In the genomic region with DNA sequence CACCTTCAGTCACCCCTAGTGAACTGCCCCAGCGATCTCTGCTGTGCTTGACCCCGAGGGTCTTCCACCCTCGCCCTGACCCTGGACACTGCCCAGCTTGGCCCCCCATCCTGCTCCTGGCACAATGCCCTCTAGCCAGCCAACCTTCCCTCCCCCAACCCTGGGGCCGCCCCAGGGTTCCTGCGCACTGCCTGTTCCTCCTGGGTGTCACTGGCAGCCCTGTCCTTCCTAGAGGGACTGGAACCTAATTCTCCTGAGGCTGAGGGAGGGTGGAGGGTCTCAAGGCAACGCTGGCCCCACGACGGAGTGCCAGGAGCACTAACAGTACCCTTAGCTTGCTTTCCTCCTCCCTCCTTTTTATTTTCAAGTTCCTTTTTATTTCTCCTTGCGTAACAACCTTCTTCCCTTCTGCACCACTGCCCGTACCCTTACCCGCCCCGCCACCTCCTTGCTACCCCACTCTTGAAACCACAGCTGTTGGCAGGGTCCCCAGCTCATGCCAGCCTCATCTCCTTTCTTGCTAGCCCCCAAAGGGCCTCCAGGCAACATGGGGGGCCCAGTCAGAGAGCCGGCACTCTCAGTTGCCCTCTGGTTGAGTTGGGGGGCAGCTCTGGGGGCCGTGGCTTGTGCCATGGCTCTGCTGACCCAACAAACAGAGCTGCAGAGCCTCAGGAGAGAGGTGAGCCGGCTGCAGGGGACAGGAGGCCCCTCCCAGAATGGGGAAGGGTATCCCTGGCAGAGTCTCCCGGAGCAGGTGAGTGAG, we compare ENCODE assay signal across 8 cellular contexts. TPM values are rescaled to one million over a fixed set of nuclear protein-coding genes. Genes with fewer than 3 reads are reported as not detected.
DNase-seq lines count a peak whose midpoint lies in the region; ATAC-seq, FAIRE-seq and TF ChIP-seq lines count a peak whose summit lies in the region.

Gene TNFSF13, plus strand, starts transcription at position 207 of the 763 bp plus-strand sequence. Its CDS starts 290 bp downstream, at position 497.

- no peaks in the 10 kb centered on the region for H3K9me3 ChIP-seq in ascending aorta
- H3K9me3 ChIP-seq in HepG2 (ENCODE audit: low read length), result no peaks in the 10 kb centered on the region
- no peaks in the 10 kb centered on the region for H3K9me3 ChIP-seq in thyroid gland

- TF ChIP-seq POLR2A in HepG2 (IDR thresholded peaks at IDR 0.05; ENCODE audit: insufficient read depth in 1 of 2, low read depth in 2 of 2, low read length in 2 of 2) (no peak), thyroid gland (IDR thresholded peaks at IDR 0.05) (no peak)

- no TSS peak for BruUV-seq in HepG2 (replicated peaks; lab: Mats Ljungman, UMichigan)

- peak within 1 kb of the TSS; percentile 91 for H3K4me2 ChIP-seq in HepG2 (ENCODE audit: low read depth, low read length)

- peaks cover 34% of the 10 kb centered on the region for H3K36me3 Mint-ChIP-seq in activated CD4-positive, alpha-beta T cell treated with anti-CD3 and anti-CD28 coated beads, Interleukin-2, amount 10 ng/mL, durations not matched to agents 24 days and 14 days (ENCODE audit: low read depth)

- TF ChIP-seq RAD21 in HepG2 (CRISPR knock-in tag; IDR thresholded peaks at IDR 0.05), result no peak

- H3K36me3 ChIP-seq in ascending aorta (peaks cover 6 to 7% of the 10 kb centered on the region in 2 donors), HepG2 (replicated peaks in 1 of 2; ENCODE audit: control insufficient read depth in 1 of 2, insufficient read depth in 2 of 2, low read length in 2 of 2) (peaks cover under 1% of the 10 kb centered on the region in 2 experiments; a peak in 3 of 5 replicates), thyroid gland (peaks cover 0 to 6% of the 10 kb centered on the region in 2 donors)

- peak within 1 kb of the TSS; percentile 53 to 92 for H3K4me3 ChIP-seq in ascending aorta
- peak within 1 kb of the TSS; percentile 51 to 92 (median 58) for H3K4me3 ChIP-seq in HepG2 (replicated peaks in 1 of 3; ENCODE audit: insufficient read depth in 1 of 3, low read depth in 2 of 3, low read length in 3 of 3)
- peak within 1 kb of the TSS in 1 of 3 donors; percentile 28 for H3K4me3 ChIP-seq in thyroid gland (replicated peaks in 1 of 3)

- peak within 1 kb of the TSS; percentile 67 for H3K9ac ChIP-seq in HepG2 (ENCODE audit: insufficient read depth, low read depth, low read length)

- POLR2A ChIA-PET in HepG2 (lab: Yijun Ruan, JAX), result interaction anchor here (1.0 to 4.8 kb wide), 8 partner anchors 10 to 155 kb away, joined by 3 to 33 read pairs (median 8); partner anchors contain the start of genes MPDU1, TMEM256, TNFSF12 and TP53

- H3K27ac Mint-ChIP-seq in activated CD4-positive, alpha-beta T cell treated with anti-CD3 and anti-CD28 coated beads, Interleukin-2, amount 10 ng/mL, durations not matched to agents 24 days and 14 days, result peak within 1 kb of the TSS; percentile 81

- WGBS in HepG2 (ENCODE audit: low lambda C conversion rate), result 55% methylated on average over 14 of the region's 16 CpGs
- 28 to 31% methylated on average over 15 to 16 of the region's 16 CpGs for WGBS in thyroid gland, 2 donors

- peaks cover 2% of the 10 kb centered on the region for H3K27me3 Mint-ChIP-seq in activated CD4-positive, alpha-beta T cell treated with anti-CD3 and anti-CD28 coated beads, Interleukin-2, amount 10 ng/mL, durations not matched to agents 24 days and 14 days

- H2AFZ ChIP-seq in HepG2 (ENCODE audit: low read length), result no peak within 1 kb of the TSS

- H3K79me2 ChIP-seq in HepG2 (ENCODE audit: insufficient read depth, low read length), result peaks cover 17% of the 10 kb centered on the region

- H3K9me3 Mint-ChIP-seq in activated CD4-positive, alpha-beta T cell treated with anti-CD3 and anti-CD28 coated beads, Interleukin-2, amount 10 ng/mL, durations not matched to agents 24 days and 14 days, result no peaks in the 10 kb centered on the region

- peak within 1 kb of the TSS; percentile 90 to 97 for H3K27ac ChIP-seq in ascending aorta
- H3K27ac ChIP-seq in HepG2 (ENCODE audit: extremely low read length, insufficient read depth, low read length), result peak within 1 kb of the TSS; percentile 55
- peak within 1 kb of the TSS; percentile 94 to 98 (median 95) for H3K27ac ChIP-seq in thyroid gland

- DNase-seq in activated CD4-positive, alpha-beta T cell treated with anti-CD3 and anti-CD28 coated beads, Interleukin-2, amount 10 ng/mL, durations not matched to agents 24 days and 14 days, result no peak
- no peak for DNase-seq in activated CD4-positive, alpha-beta T cell treated with anti-CD3 and anti-CD28 coated beads for 1 hour
- DNase-seq in ascending aorta (ENCODE audit: low spot score in 2 of 2) (peak in 1 of 2 donors; percentile 75), HepG2 (ENCODE audit: low spot score) (no peak), thyroid gland (peak; percentile 53 to 54)
- no peak for DNase-seq in activated CD4-positive, alpha-beta T cell treated with anti-CD3 and anti-CD28 coated beads, Interleukin-2, amount 50 U/mL, for 48 hours

- no peak for FAIRE-seq in HepG2 (lab: Jason Lieb, UNC)

- no peaks in the 10 kb centered on the region for H4K20me1 ChIP-seq in HepG2 (ENCODE audit: insufficient read depth, low read length)

- H3K4me1 Mint-ChIP-seq in activated CD4-positive, alpha-beta T cell treated with anti-CD3 and anti-CD28 coated beads, Interleukin-2, amount 10 ng/mL, durations not matched to agents 24 days and 14 days, result peaks cover 47% of the 10 kb centered on the region

- no peak for TF ChIP-seq CTCF in ascending aorta (IDR thresholded peaks at IDR 0.05)
- TF ChIP-seq CTCF in HepG2 (CRISPR knock-in tag; IDR thresholded peaks at IDR 0.05), result no peak
- peak in 1 of 6 experiments; percentile 7 for TF ChIP-seq CTCF in thyroid gland (IDR thresholded peaks at IDR 0.05)

- no peak for TF ChIP-seq EP300 in HepG2 (IDR thresholded peaks at IDR 0.05; ENCODE audit: low read depth in 2 of 2, low read length in 2 of 2)
- no peak for TF ChIP-seq EP300 in HepG2 (CRISPR knock-in tag; IDR thresholded peaks at IDR 0.05; ENCODE audit: borderline replicate concordance)

- intact Hi-C loops in activated CD4-positive, alpha-beta T cell treated with anti-CD3 and anti-CD28 coated beads, Interleukin-2, amount 10 ng/mL, durations not matched to agents 24 days and 14 days (cut with micrococcal nuclease), result no loop called here
- intact Hi-C loops in ascending aorta (cut with DNase I), result no loop called here
- intact Hi-C loops in HepG2 (cut with micrococcal nuclease; ENCODE audit: unreplicated experiment), result no loop called here
- intact Hi-C loops in thyroid gland (cut with DNase I), result no loop called here

- CTCF ChIA-PET in HepG2 (lab: Yijun Ruan, JAX; ENCODE audit: low intra/inter-chr PET ratio, low total read pairs), result interaction anchor here (3.3 kb wide), 1 partner anchor 35 kb away, joined by 27 read pairs; no protein-coding TSS in a partner anchor

- in situ Hi-C loops in HepG2 (cut with HindIII; ENCODE audit: extremely low pct_ligation_motif_present, low pct_unique_long_range_greater_than_20kb), result loop anchor here (5.0 kb wide), 1 partner anchor 46 kb away; no protein-coding TSS in a partner anchor

- peak within 1 kb of the TSS; percentile 62 for H3K4me3 Mint-ChIP-seq in activated CD4-positive, alpha-beta T cell treated with anti-CD3 and anti-CD28 coated beads, Interleukin-2, amount 10 ng/mL, durations not matched to agents 24 days and 14 days

- H3K27me3 ChIP-seq in ascending aorta (no peaks in the 10 kb centered on the region), HepG2 (ENCODE audit: control insufficient read depth in 1 of 2, insufficient read depth in 2 of 2, low read length in 2 of 2) (no peaks in the 10 kb centered on the region; a peak in 1 of 5 replicates), thyroid gland (no peaks in the 10 kb centered on the region)

- no peak for ATAC-seq in HepG2
- ATAC-seq in HG03521 (IDR thresholded peaks at IDR 0.05; ENCODE audit: unreplicated experiment), result no peak
- no peak for ATAC-seq in GM19395 (IDR thresholded peaks at IDR 0.05; ENCODE audit: unreplicated experiment)

- H3K4me1 ChIP-seq in ascending aorta, result peaks cover 39 to 50% of the 10 kb centered on the region in 2 donors
- H3K4me1 ChIP-seq in HepG2 (ENCODE audit: insufficient read depth, low read length), result peaks cover 58% of the 10 kb centered on the region
- H3K4me1 ChIP-seq in thyroid gland, result peaks cover 40 to 55% of the 10 kb centered on the region in 2 donors

TF ChIP-seq in HepG2, 621 proteins besides CTCF, POLR2A, EP300 and RAD21 (continues in another document):
- TF ChIP-seq MAF1 (CRISPR knock-in tag; IDR thresholded peaks at IDR 0.05; ENCODE audit: borderline replicate concordance) (no peak), SRSF1 (optimal IDR thresholded peaks at IDR 0.05; ENCODE audit: low read depth, low read length) (peak; percentile 19), FOXC1 (CRISPR knock-in tag; IDR thresholded peaks at IDR 0.05; ENCODE audit: borderline replicate concordance) (no peak), ZFP36 (IDR thresholded peaks at IDR 0.05; ENCODE audit: borderline replicate concordance, low read depth, low read length, partially characterized antibody) (no peak), ZNF543 (CRISPR knock-in tag; IDR thresholded peaks at IDR 0.05) (no peak)

RNA-seq across cellular contexts. Expression of gene TNFSF13, which starts in this region (rescaled TPM):
- 2.4 and 3.5 TPM in 2 replicates for total RNA-seq in activated CD4-positive, alpha-beta T cell treated with anti-CD3 and anti-CD28 coated beads, Interleukin-2, amount 10 ng/mL, durations not matched to agents 24 days and 14 days
- total RNA-seq in ascending aorta (17.5 TPM), HepG2 (2016; rRNA removed; fragmentation: Illumina TruSeq; extraction: Trizol) (1.7 and 2.5 TPM in 2 replicates), thyroid gland (10 to 100 TPM; 11.7 to 32.2 (median 24.8) TPM)
- 0.20 and 0.79 TPM in 2 replicates for total RNA-seq in HepG2 (2016; cell fraction: cytosol; rRNA removed; fragmentation: Illumina TruSeq; extraction: Trizol; ENCODE audit: low read depth)
- total RNA-seq in HepG2 (2016; cell fraction: insoluble cytoplasmic fraction; rRNA removed; fragmentation: Illumina TruSeq; extraction: Trizol), result 2.0 and 2.2 TPM in 2 replicates
- 1.1 and 2.2 TPM in 2 replicates for total RNA-seq in HepG2 (2016; cell fraction: membrane; rRNA removed; fragmentation: Illumina TruSeq; extraction: Trizol)
- 2.9 and 3.2 TPM in 2 replicates for total RNA-seq in HepG2 (2016; cell fraction: nucleus; rRNA removed; fragmentation: Illumina TruSeq; extraction: Trizol)
- polyA plus RNA-seq in HepG2 (2011; rRNA removed), result 3.3 TPM in 2 replicates
- polyA plus RNA-seq in HepG2 (2011; cell fraction: cytosol; rRNA removed), result 2.2 TPM in 2 replicates
- 9.6 and 11.2 TPM in 2 replicates for polyA plus RNA-seq in HepG2 (2011; cell fraction: nucleus; rRNA removed)
- 2.6 and 3.9 TPM in 2 replicates for polyA plus RNA-seq in HepG2 (2012)
- polyA plus RNA-seq in HepG2 (2016; cell fraction: cytosol; fragmentation: Illumina TruSeq; extraction: Trizol; ENCODE audit: low read depth), result 0.76 and 2.2 TPM in 2 replicates
- polyA plus RNA-seq in HepG2 (2016; cell fraction: insoluble cytoplasmic fraction; fragmentation: Illumina TruSeq; extraction: Trizol; ENCODE audit: low read depth), result 3.1 and 3.7 TPM in 2 replicates
- 2.2 and 2.3 TPM in 2 replicates for polyA plus RNA-seq in HepG2 (2016; cell fraction: membrane; fragmentation: Illumina TruSeq; extraction: Trizol; ENCODE audit: low read depth)
- polyA plus RNA-seq in HepG2 (2016; cell fraction: nucleus; fragmentation: Illumina TruSeq; extraction: Trizol; ENCODE audit: insufficient read depth, low read depth), result 4.9 and 6.7 TPM in 2 replicates
- 2.2 and 7.1 TPM in 2 replicates for polyA minus RNA-seq in HepG2 (2011; rRNA and poly(A)+ RNA removed; ENCODE audit: low replicate concordance)
- polyA minus RNA-seq in HepG2 (2011; cell fraction: cytosol; rRNA and poly(A)+ RNA removed), result 0.26 and 1.3 TPM in 2 replicates
- 2.1 and 3.0 TPM in 2 replicates for polyA minus RNA-seq in HepG2 (2011; cell fraction: nucleus; rRNA and poly(A)+ RNA removed)

Comparison
In these comparisons a context has a peak if more than half of its experiments do, and no peak if none do; other contexts are left out.
1. DNase-seq: peak in thyroid gland (2 of 2); none in activated CD4-positive, alpha-beta T cell treated with anti-CD3 and anti-CD28 coated beads, Interleukin-2, amount 10 ng/mL, durations not matched to agents 24 days and 14 days (single experiment), activated CD4-positive, alpha-beta T cell treated with anti-CD3 and anti-CD28 coated beads for 1 hour (single experiment), HepG2 (single experiment) and activated CD4-positive, alpha-beta T cell treated with anti-CD3 and anti-CD28 coated beads, Interleukin-2, amount 50 U/mL, for 48 hours (0 of 2).
2. Peak in every context shown above with its lines, with median percentiles within 50 percentile points of each other: H3K27ac ChIP-seq.